Comparison of ENCODE assay signal across 14 cellular contexts in the genomic region with DNA sequence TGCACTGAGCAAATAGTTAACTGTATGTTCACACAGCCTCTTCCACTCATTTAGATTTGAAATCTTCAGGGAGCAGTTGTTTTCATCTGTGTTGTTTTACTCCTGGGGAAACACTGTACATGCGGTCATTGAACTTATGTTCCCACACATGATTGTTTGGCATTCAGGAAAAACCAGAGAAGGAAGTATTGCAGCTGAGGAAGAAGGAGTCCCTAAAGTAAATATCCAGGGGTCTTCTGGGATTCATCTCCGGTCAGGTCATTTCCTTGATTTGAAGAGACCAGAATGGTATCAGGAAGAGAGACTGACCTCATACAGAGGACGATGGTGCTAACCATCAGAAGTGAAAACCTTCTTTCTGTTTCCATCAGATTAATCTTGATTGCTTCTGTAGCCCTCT.
"Had no signal": no experiment of that assay in that cellular context is flagged by ENCODE, and none has a peak within 500 bp of the region (broad histone marks: within the 10 kb centered on the region; RNA-seq: fewer than 3 reads in every experiment).

No MANE protein-coding gene starts in this region.

- ATAC-seq: activated T-cell treated with anti-CD3 and anti-CD28 coated beads, Interleukin-2, amount 50 U/mL, for 4 hours; upper lobe of right lung had no signal

- H3K4me3 ChIP-seq: ascending aorta, colonic mucosa, SJSA1, testis, upper lobe of right lung had no signal

- H3K36me3 ChIP-seq: colonic mucosa had no signal

- H3K4me1 ChIP-seq: ascending aorta, colonic mucosa, testis, upper lobe of right lung had no signal

- DNase-seq: activated CD4-positive, alpha-beta T cell treated with anti-CD3 and anti-CD28 coated beads, Interleukin-2, amount 50 U/mL, for 4 hours; activated CD4-positive, CD25-positive, alpha-beta regulatory T cell treated with anti-CD3 and anti-CD28 coated beads, Interleukin-2, amount 50 U/mL, for 72 hours; activated gamma-delta T cell treated with Interleukin-2 at 50 U/mL for 16 hours; activated naive CD8-positive, alpha-beta T cell treated with anti-CD3 and anti-CD28 coated beads for 36 hours; activated T-cell treated with anti-CD3 and anti-CD28 coated beads, Interleukin-2, amount 50 U/mL, for 4 hours; colonic mucosa; effector CD4-positive, alpha-beta T cell; stimulated activated CD4-positive, alpha-beta T cell treated with anti-CD3 and anti-CD28 coated beads, Interleukin-4, amount 100 ng/mL, for 1 hour; stimulated activated CD8-positive, alpha-beta memory T cell treated with anti-CD3 and anti-CD28 coated beads, Interleukin-4, amount 100 ng/mL, for 48 hours; T-helper 9 cell; testis; upper lobe of right lung had no signal

- H3K9me3 ChIP-seq: ascending aorta, colonic mucosa, SJSA1, testis, upper lobe of right lung had no signal

- H3K27ac ChIP-seq: ascending aorta, colonic mucosa, SJSA1, testis, upper lobe of right lung had no signal

- H3K27me3 ChIP-seq: ascending aorta, colonic mucosa, SJSA1, testis, upper lobe of right lung had no signal
